Comparison of ENCODE assay signal across 8 cellular contexts in genomic region chr17:7583253-7584109, GRCh38. TPM values are rescaled to one million over a fixed set of nuclear protein-coding genes. Genes with fewer than 3 reads are reported as not detected.
DNase-seq lines count a peak whose midpoint lies in the region; ATAC-seq lines count a peak whose summit lies in the region.

Gene MPDU1, plus strand, starts transcription at chr17:7583852. Its CDS starts 11 bp downstream, at chr17:7583863.

- H3K27me3 Mint-ChIP-seq in naive thymus-derived CD4-positive, alpha-beta T cell: no peaks in the 10 kb centered on the region
- H3K27me3 Mint-ChIP-seq in stimulated activated naive B cell treated with anti-CD40 and anti-IgM and Interleukin-4, amounts not matched to agents 10 μg/mL and 1 μg/mL and 100 μg/mL, for 72 hours: no peaks in the 10 kb centered on the region

- intact Hi-C loops in naive thymus-derived CD4-positive, alpha-beta T cell (cut with micrococcal nuclease): loop anchor here (1.0 kb wide), 8 partner anchors 10 to 331 kb away; partner anchors contain the start of genes SENP3 (in 2 of the 2), ELP5 (in 1 of the 2), FXR2 (in 1 of the 2) and POLR2A (in 1 of the 2)

- ATAC-seq in GM21786 (IDR thresholded peaks at IDR 0.05; ENCODE audit: unreplicated experiment): peak; percentile 51
- ATAC-seq in naive thymus-derived CD4-positive, alpha-beta T cell: peak; percentile 80
- peak; percentile 75 to 80 for ATAC-seq in stimulated activated naive B cell treated with anti-CD40 and anti-IgM and Interleukin-4, amounts not matched to agents 10 μg/mL and 1 μg/mL and 100 μg/mL, for 72 hours (replicated peaks)

- H3K27me3 ChIP-seq in naive thymus-derived CD4-positive, alpha-beta T cell (ENCODE audit: control insufficient read depth in 2 of 2, insufficient read depth in 2 of 2, low read length in 2 of 2): no peaks in the 10 kb centered on the region

- H3K36me3 ChIP-seq in naive thymus-derived CD4-positive, alpha-beta T cell (ENCODE audit: control insufficient read depth in 2 of 3, insufficient read depth in 3 of 3, low read length in 3 of 3): peaks cover 0 to 29% (median 5%) of the 10 kb centered on the region in 3 experiments

- H3K9me3 ChIP-seq in naive thymus-derived CD4-positive, alpha-beta T cell (ENCODE audit: control insufficient read depth in 2 of 3, low read length in 3 of 3): no peaks in the 10 kb centered on the region

- peaks cover 28 to 35% of the 10 kb centered on the region in 2 donors for H3K4me1 ChIP-seq in naive thymus-derived CD4-positive, alpha-beta T cell (ENCODE audit: control insufficient read depth in 2 of 2, insufficient read depth in 2 of 2, low read length in 2 of 2)

- H3K4me3 Mint-ChIP-seq in naive thymus-derived CD4-positive, alpha-beta T cell: peak within 1 kb of the TSS; percentile 89 to 100 (median 99)
- peak within 1 kb of the TSS; percentile 95 to 97 for H3K4me3 Mint-ChIP-seq in stimulated activated naive B cell treated with anti-CD40 and anti-IgM and Interleukin-4, amounts not matched to agents 10 μg/mL and 1 μg/mL and 100 μg/mL, for 72 hours

- CTCF ChIA-PET in naive thymus-derived CD4-positive, alpha-beta T cell (lab: Charles Lee): interaction anchor here (0.5 to 2.8 kb wide), 10 partner anchors 23 to 511 kb away, joined by 3 to 18 read pairs (median 4); partner anchors contain the start of genes FXR2, SENP3 and TP53

- H3K27ac Mint-ChIP-seq in naive thymus-derived CD4-positive, alpha-beta T cell: peak within 1 kb of the TSS; percentile 98 to 100 (median 100)
- H3K27ac Mint-ChIP-seq in stimulated activated naive B cell treated with anti-CD40 and anti-IgM and Interleukin-4, amounts not matched to agents 10 μg/mL and 1 μg/mL and 100 μg/mL, for 72 hours: peak within 1 kb of the TSS; percentile 100

- H3K4me1 Mint-ChIP-seq in naive thymus-derived CD4-positive, alpha-beta T cell: peaks cover 33 to 60% (median 55%) of the 10 kb centered on the region in 7 donors
- H3K4me1 Mint-ChIP-seq in stimulated activated naive B cell treated with anti-CD40 and anti-IgM and Interleukin-4, amounts not matched to agents 10 μg/mL and 1 μg/mL and 100 μg/mL, for 72 hours: peaks cover 47 to 78% of the 10 kb centered on the region in 2 donors

- H3K27ac ChIP-seq in naive thymus-derived CD4-positive, alpha-beta T cell (ENCODE audit: low read depth, low read length): peak within 1 kb of the TSS; percentile 95

- peak within 1 kb of the TSS; percentile 100 for H3K4me3 ChIP-seq in naive thymus-derived CD4-positive, alpha-beta T cell (ENCODE audit: low read length)

- peaks cover 0 to 6% (median 0%) of the 10 kb centered on the region in 11 donors for H3K9me3 Mint-ChIP-seq in naive thymus-derived CD4-positive, alpha-beta T cell
- no peaks in the 10 kb centered on the region for H3K9me3 Mint-ChIP-seq in stimulated activated naive B cell treated with anti-CD40 and anti-IgM and Interleukin-4, amounts not matched to agents 10 μg/mL and 1 μg/mL and 100 μg/mL, for 72 hours

- POLR2A ChIA-PET in naive thymus-derived CD4-positive, alpha-beta T cell (lab: Charles Lee): interaction anchor here (0.6 to 6.8 kb wide), 29 partner anchors 10 to 573 kb away, joined by 3 to 108 read pairs (median 5); partner anchors contain the start of genes CTDNEP1, ELP5, FXR2 and GPS2

- DNase-seq in DMS79 (lab: John Stamatoyannopoulos, UW): peak; percentile 98
- DNase-seq in LHCN-M2 (ENCODE audit: low read depth): peak; percentile 98
- DNase-seq in RPMI8226: peak; percentile 94
- DNase-seq in activated T-helper 1 cell treated with anti-CD3 and anti-CD28 coated beads, Interleukin-2, amount 50 U/mL, for 16 hours (ENCODE audit: low read depth in 1 of 2, low spot score in 1 of 2): peak; percentile 87 to 91
- peak; percentile 97 for DNase-seq in fibroblast of gingiva (ENCODE audit: low read depth)
- peak; percentile 89 to 98 (median 97) for DNase-seq in naive thymus-derived CD4-positive, alpha-beta T cell
- peak; percentile 95 for DNase-seq in stimulated activated naive B cell treated with anti-CD40 and anti-IgM and Interleukin-4, amounts not matched to agents 10 μg/mL and 1 μg/mL and 100 μg/mL, for 72 hours

- H3K36me3 Mint-ChIP-seq in naive thymus-derived CD4-positive, alpha-beta T cell: peaks cover 0 to 19% (median 5%) of the 10 kb centered on the region in 5 donors
- peaks cover 67 to 79% of the 10 kb centered on the region in 2 donors for H3K36me3 Mint-ChIP-seq in stimulated activated naive B cell treated with anti-CD40 and anti-IgM and Interleukin-4, amounts not matched to agents 10 μg/mL and 1 μg/mL and 100 μg/mL, for 72 hours

RNA-seq across cellular contexts. Expression of gene MPDU1, which starts in this region (rescaled TPM):
- 371 and 379 TPM in 2 replicates for total RNA-seq in LHCN-M2 (2014; rRNA removed)
- polyA plus RNA-seq in LHCN-M2 (2012): 124 TPM
- total RNA-seq in naive thymus-derived CD4-positive, alpha-beta T cell: 10 to 100 TPM; 25.4 to 79.8 (median 31.4) TPM
- 10 to 100 TPM; 39.1 to 52.3 TPM for polyA plus RNA-seq in naive thymus-derived CD4-positive, alpha-beta T cell

Comparison
In these comparisons a context has a peak if more than half of its experiments do, and no peak if none do; other contexts are left out.
1. Peak in every context shown above with its lines: DNase-seq, ATAC-seq, H3K4me3 ChIP-seq and H3K27ac ChIP-seq.